Comparison of ENCODE assay signal across 13 cellular contexts in the genomic region with DNA sequence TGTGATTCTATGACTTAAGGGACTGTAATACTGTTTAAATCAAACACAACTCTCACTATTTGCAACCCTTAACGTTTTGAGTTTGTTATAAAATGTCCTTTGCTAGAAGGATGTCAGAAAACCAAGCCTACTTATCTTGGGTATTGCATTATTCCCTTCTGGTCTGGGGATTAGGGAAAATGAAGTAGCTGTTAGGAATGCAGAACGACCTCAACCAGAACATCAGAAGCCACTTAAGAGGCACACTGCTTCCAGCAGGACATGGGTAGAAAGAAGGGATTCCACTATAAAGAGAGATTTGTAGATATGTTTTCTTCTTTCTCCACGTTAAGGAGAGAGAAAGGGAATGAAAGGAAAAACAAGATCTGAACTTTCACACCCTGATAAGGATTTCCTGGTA.
DNase-seq lines count a peak whose midpoint lies in the region; ATAC-seq and TF ChIP-seq lines count a peak whose summit lies in the region.
"Had no signal": no experiment of that assay in that cellular context is flagged by ENCODE, and none has a peak within 500 bp of the region (broad histone marks: within the 10 kb centered on the region; RNA-seq: fewer than 3 reads in every experiment).

No MANE protein-coding gene starts in this region.

- no peak overlapping the region for H3K4me3 Mint-ChIP-seq in HFFc6
- H3K4me3 Mint-ChIP-seq: neural crest cell had no signal

- no peaks in the 10 kb centered on the region for H3K4me1 Mint-ChIP-seq in HFFc6 (ENCODE audit: low read depth)

- H3K4me2 ChIP-seq in GM23248 (ENCODE audit: unreplicated experiment) = peak overlapping the region; percentile 65

- in situ Hi-C loops in GM23248 (cut with MboI) (no loop called here), astrocyte of the spinal cord (cut with HindIII; ENCODE audit: low sequenced_read_pairs) (no loop called here), gastrocnemius medialis (cut with MboI; ENCODE audit: low sequenced_read_pairs in 4 of 4) (loop anchor here in 1 of 4 donors (25.0 kb wide), 1 partner anchor 95 kb away; the partner anchor contains the start of gene SETBP1)

- peak in 1 of 2 donors; percentile 51 for ATAC-seq in gastrocnemius medialis
- no peak for ATAC-seq in GM19397 (IDR thresholded peaks at IDR 0.05; ENCODE audit: unreplicated experiment)

- peaks cover 9% of the 10 kb centered on the region; the same call in 1 of the 2 replicates for H3F3A ChIP-seq in GM23248 (ENCODE audit: insufficient read depth)

- DNase-seq in GM23248 = peak; percentile 78
- peak; percentile 80 for DNase-seq in astrocyte of the spinal cord (ENCODE audit: low read depth, low spot score)
- no peak for DNase-seq in left ventricle myocardium inferior
- no peak for DNase-seq in gastrocnemius medialis
- no peak for DNase-seq in BE2C
- no peak for DNase-seq in activated CD4-positive, CD25-positive, alpha-beta regulatory T cell treated with anti-CD3 and anti-CD28 coated beads, Interleukin-2, amount 50 U/mL, for 72 hours
- no peak for DNase-seq in HFFc6
- DNase-seq: COR-L47, cortex of kidney, NCI-H187, Peyer's patch had no signal

- peak overlapping the region; percentile 17; the same call in 1 of the 2 replicates for H2AFZ ChIP-seq in GM23248

- H3K27me3 Mint-ChIP-seq in HFFc6 (ENCODE audit: insufficient read depth) = peaks cover 16% of the 10 kb centered on the region; the same call in 1 of the 2 replicates

- H4K20me1 ChIP-seq in GM23248 (ENCODE audit: insufficient read depth) = no peaks in the 10 kb centered on the region

- no peak overlapping the region for H3K9ac ChIP-seq in GM23248

- H3K4me3 ChIP-seq in GM23248 (no peak overlapping the region), astrocyte of the spinal cord (ENCODE audit: low read depth, low read length) (no peak overlapping the region), left ventricle myocardium inferior (no peak overlapping the region), gastrocnemius medialis (no peak overlapping the region), BE2C (ENCODE audit: low read depth, low read length) (no peak overlapping the region)
- H3K4me3 ChIP-seq: Peyer's patch had no signal

- no peaks in the 10 kb centered on the region for H3K9me3 ChIP-seq in GM23248 (ENCODE audit: low read depth)
- no peaks in the 10 kb centered on the region for H3K9me3 ChIP-seq in left ventricle myocardium inferior (replicated peaks)
- H3K9me3 ChIP-seq in gastrocnemius medialis = no peaks in the 10 kb centered on the region
- H3K9me3 ChIP-seq in BE2C = no peaks in the 10 kb centered on the region
- H3K9me3 ChIP-seq: Peyer's patch had no signal

- no peak for TF ChIP-seq CTCF in astrocyte of the spinal cord (IDR thresholded peaks at IDR 0.05; ENCODE audit: low read depth, low read length)
- TF ChIP-seq CTCF in left ventricle myocardium inferior (IDR thresholded peaks at IDR 0.05; ENCODE audit: borderline replicate concordance) = no peak
- no peak for TF ChIP-seq CTCF in gastrocnemius medialis (IDR thresholded peaks at IDR 0.05 in 4 of 5, conservative IDR thresholded peaks at IDR 0.05 in 1 of 5)
- no peak for TF ChIP-seq CTCF in BE2C (IDR thresholded peaks at IDR 0.05; ENCODE audit: low read depth, low read length)
- TF ChIP-seq CTCF in HFFc6 (IDR thresholded peaks at IDR 0.05) = no peak

- TF ChIP-seq POLR2A in gastrocnemius medialis (IDR thresholded peaks at IDR 0.05) = no peak

- no peaks in the 10 kb centered on the region; the same call in 1 of the 2 replicates for H3K9me3 Mint-ChIP-seq in HFFc6
- H3K9me3 Mint-ChIP-seq: neural crest cell had no signal

- no peaks in the 10 kb centered on the region for H3K9me2 ChIP-seq in GM23248 (ENCODE audit: insufficient read depth)

- H3K27ac Mint-ChIP-seq in HFFc6 = no peak overlapping the region

- intact Hi-C loops in left ventricle myocardium inferior (cut with micrococcal nuclease) = no loop called here
- intact Hi-C loops in gastrocnemius medialis (cut with DNase I; ENCODE audit: low total_unique reads) = no loop called here

- H3K79me2 ChIP-seq in GM23248 (ENCODE audit: insufficient read depth) = no peaks in the 10 kb centered on the region

- 8 to 10% methylated on average over 3 of the region's 3 CpGs for WGBS in GM23248 (ENCODE audit: low coverage in 1 of 2, low lambda C conversion rate in 2 of 2, missing lambda C conversion rate in 2 of 2), 2 experiments

- no peaks in the 10 kb centered on the region for H3K27me3 ChIP-seq in GM23248 (replicated peaks; ENCODE audit: insufficient read depth)
- H3K27me3 ChIP-seq in left ventricle myocardium inferior (ENCODE audit: low read depth) = no peaks in the 10 kb centered on the region
- H3K27me3 ChIP-seq in gastrocnemius medialis = no peaks in the 10 kb centered on the region
- H3K27me3 ChIP-seq in BE2C = no peaks in the 10 kb centered on the region
- H3K27me3 ChIP-seq: Peyer's patch had no signal

- no peaks in the 10 kb centered on the region for H3K36me3 ChIP-seq in GM23248 (ENCODE audit: low read depth)
- no peaks in the 10 kb centered on the region for H3K36me3 ChIP-seq in left ventricle myocardium inferior
- no peaks in the 10 kb centered on the region for H3K36me3 ChIP-seq in gastrocnemius medialis
- no peaks in the 10 kb centered on the region for H3K36me3 ChIP-seq in BE2C
- H3K36me3 ChIP-seq: Peyer's patch had no signal

- peak overlapping the region; percentile 1; the same call in 1 of the 2 replicates for H3K27ac ChIP-seq in GM23248
- H3K27ac ChIP-seq in left ventricle myocardium inferior (replicated peaks) = peak overlapping the region; percentile 41
- H3K27ac ChIP-seq in gastrocnemius medialis = peak overlapping the region; percentile 1 to 45 (median 19)
- H3K27ac ChIP-seq: Peyer's patch had no signal

- no peaks in the 10 kb centered on the region for H3K36me3 Mint-ChIP-seq in HFFc6 (ENCODE audit: low read depth)

- H3K4me1 ChIP-seq in GM23248 (ENCODE audit: insufficient read depth) (peaks cover 11% of the 10 kb centered on the region), left ventricle myocardium inferior (peaks cover 51% of the 10 kb centered on the region), gastrocnemius medialis (peaks cover 52 to 60% of the 10 kb centered on the region in 2 donors), BE2C (no peaks in the 10 kb centered on the region)

Comparison
In these comparisons a context has a peak if more than half of its experiments do, and no peak if none do; other contexts are left out.
1. DNase-seq: peak in GM23248 (single experiment) and astrocyte of the spinal cord (single experiment); none in left ventricle myocardium inferior (single experiment), gastrocnemius medialis (0 of 2), BE2C (single experiment), activated CD4-positive, CD25-positive, alpha-beta regulatory T cell treated with anti-CD3 and anti-CD28 coated beads, Interleukin-2, amount 50 U/mL, for 72 hours (single experiment) and HFFc6 (single experiment).
2. Peak in every context shown above with its lines, with median percentiles within 50 percentile points of each other: H3K27ac ChIP-seq.